ENCODE assay signal across 8 cellular contexts in the genomic region with DNA sequence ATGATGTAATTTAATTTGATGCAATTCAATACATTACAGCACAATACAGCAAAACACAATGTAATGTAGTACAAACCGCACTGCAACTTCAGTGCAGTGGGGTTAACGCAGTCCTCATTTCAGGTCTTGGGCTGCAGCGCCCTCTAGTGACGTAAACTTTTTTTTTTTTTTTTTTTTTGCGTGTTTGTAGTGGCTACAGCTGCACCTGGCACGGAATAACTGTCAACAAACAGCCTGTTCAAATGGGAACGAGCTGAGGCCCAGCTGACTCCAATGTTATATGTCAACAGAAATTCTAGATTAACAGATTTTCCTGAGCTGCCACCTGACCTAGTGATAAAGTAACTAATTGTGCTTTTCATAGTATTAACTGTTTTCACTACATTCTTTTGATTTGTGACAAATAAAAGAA.
DNase-seq lines count a peak whose midpoint lies in the region; ATAC-seq and TF ChIP-seq lines count a peak whose summit lies in the region.

No MANE protein-coding gene starts in this region.

- H3K27ac ChIP-seq in VCaP = peak overlapping the region; percentile 59

- intact Hi-C loops in head of caudate nucleus (cut with DNase I) = no loop called here

- peak; percentile 97 for TF ChIP-seq CTCF in VCaP (conservative IDR thresholded peaks at IDR 0.05)

- peak; percentile 87 for DNase-seq in COR-L47 (lab: John Stamatoyannopoulos, UW)
- peak; percentile 67 to 87 for DNase-seq in NCI-H2081 (lab: John Stamatoyannopoulos, UW)
- peak in 34 of 42 donors; percentile 3 to 64 (median 30) for DNase-seq in head of caudate nucleus
- DNase-seq in skeletal muscle cell (ENCODE audit: low read depth) = peak; percentile 16
- DNase-seq in NK-92 treated with Interleukin-12 subunit alpha and Interleukin-12 subunit beta, amount 100 ng/mL, for 24 hours (lab: John Stamatoyannopoulos, UW) = no peak

- no peak overlapping the region for H3K4me3 ChIP-seq in skeletal muscle cell (ENCODE audit: low read depth, low read length)

- ATAC-seq in GM18868 (IDR thresholded peaks at IDR 0.05; ENCODE audit: unreplicated experiment) (peak; percentile 58), HG03039 (IDR thresholded peaks at IDR 0.05; ENCODE audit: unreplicated experiment) (peak; percentile 59)
